ENCODE assay signal across 8 cellular contexts in genomic region chr3:128727485-128727884, GRCh38. TPM values are rescaled to one million over a fixed set of nuclear protein-coding genes. Genes with fewer than 3 reads are reported as not detected.
DNase-seq lines count a peak whose midpoint lies in the region; ATAC-seq and TF ChIP-seq lines count a peak whose summit lies in the region.

No MANE protein-coding gene starts in this region.

- no peaks in the 10 kb centered on the region for H3K27me3 Mint-ChIP-seq in activated T-cell treated with anti-CD3 and anti-CD28 coated beads, Interleukin-2, amount 50 U/mL, for 24 hours

- H3K36me3 Mint-ChIP-seq in activated T-cell treated with anti-CD3 and anti-CD28 coated beads, Interleukin-2, amount 50 U/mL, for 24 hours (ENCODE audit: low read depth): peaks cover 55% of the 10 kb centered on the region

- ATAC-seq in right lobe of liver: no peak

- intact Hi-C loops in right lobe of liver (cut with DNase I) (no loop called here), thyroid gland (cut with DNase I) (loop anchor here (10.0 kb wide), 1 partner anchor 67 kb away; no protein-coding TSS in a partner anchor)

- H3K27ac ChIP-seq in right lobe of liver (peak overlapping the region; percentile 97 to 99 (median 97)), thyroid gland (peak overlapping the region in 2 of 3 donors; percentile 97)

- in situ Hi-C loops in astrocyte of the cerebellum (cut with HindIII; ENCODE audit: low sequenced_read_pairs): no loop called here

- H3K4me3 ChIP-seq in astrocyte of the cerebellum (ENCODE audit: low read depth, low read length) (peak overlapping the region; percentile 99), right lobe of liver (peak overlapping the region; percentile 97 to 100 (median 99)), thyroid gland (replicated peaks in 1 of 3) (peak overlapping the region; percentile 49 to 100 (median 97))

- no peaks in the 10 kb centered on the region for H3K27me3 ChIP-seq in right lobe of liver
- H3K27me3 ChIP-seq in thyroid gland: no peaks in the 10 kb centered on the region

- H3K4me1 Mint-ChIP-seq in activated T-cell treated with anti-CD3 and anti-CD28 coated beads, Interleukin-2, amount 50 U/mL, for 24 hours (ENCODE audit: low read depth): peaks cover 67% of the 10 kb centered on the region

- H3K36me3 ChIP-seq in right lobe of liver (no peaks in the 10 kb centered on the region), thyroid gland (peaks cover 0 to 4% of the 10 kb centered on the region in 2 donors)

- H3K9me3 ChIP-seq in right lobe of liver: no peaks in the 10 kb centered on the region
- H3K9me3 ChIP-seq in thyroid gland: no peaks in the 10 kb centered on the region

- H3K4me3 Mint-ChIP-seq in activated T-cell treated with anti-CD3 and anti-CD28 coated beads, Interleukin-2, amount 50 U/mL, for 24 hours: peak overlapping the region; percentile 89

- TF ChIP-seq CTCF in astrocyte of the cerebellum (IDR thresholded peaks at IDR 0.05; ENCODE audit: low read depth, low read length, missing control alignments): no peak
- no peak for TF ChIP-seq CTCF in right lobe of liver (IDR thresholded peaks at IDR 0.05)
- TF ChIP-seq CTCF in thyroid gland (IDR thresholded peaks at IDR 0.05): no peak

- H3K27ac Mint-ChIP-seq in activated T-cell treated with anti-CD3 and anti-CD28 coated beads, Interleukin-2, amount 50 U/mL, for 24 hours: peak overlapping the region; percentile 91

- no peak for DNase-seq in activated T-cell treated with anti-CD3 and anti-CD28 coated beads, Interleukin-2, amount 50 U/mL, for 24 hours
- no peak for DNase-seq in activated T-cell treated with anti-CD3 and anti-CD28 coated beads, Interleukin-2, amount 50 U/mL, for 1 hour
- DNase-seq in astrocyte of the cerebellum (ENCODE audit: low read depth): no peak
- DNase-seq in right lobe of liver: no peak
- DNase-seq in thyroid gland: no peak
- no peak for DNase-seq in OCI-M1 (lab: John Stamatoyannopoulos, UW)
- DNase-seq in Ammon's horn (ENCODE audit: low spot score): no peak
- no peak for DNase-seq in NCI-H1105 (lab: John Stamatoyannopoulos, UW)

- 21% methylated on average over 6 of the region's 6 CpGs for WGBS in right lobe of liver (ENCODE audit: insufficient coverage, low coverage, low lambda C conversion rate, missing lambda C conversion rate)
- WGBS in thyroid gland, 2 donors: 21 to 43% methylated on average over 6 of the region's 6 CpGs

- no peaks in the 10 kb centered on the region for H3K9me3 Mint-ChIP-seq in activated T-cell treated with anti-CD3 and anti-CD28 coated beads, Interleukin-2, amount 50 U/mL, for 24 hours

- H3K4me1 ChIP-seq in right lobe of liver (peaks cover 0 to 44% (median 6%) of the 10 kb centered on the region in 4 donors), thyroid gland (peaks cover 37 to 48% of the 10 kb centered on the region in 2 donors)

- TF ChIP-seq POLR2A in right lobe of liver (IDR thresholded peaks at IDR 0.05) (no peak), thyroid gland (IDR thresholded peaks at IDR 0.05) (no peak)

RNA-seq across cellular contexts. Expression of gene RAB7A, which starts 1.5 kb away (rescaled TPM):
- total RNA-seq in right lobe of liver (100 to 1,000 TPM in 4 of 6 experiments, 10 to 100 TPM in 2; 84.0 to 145 (median 119) TPM), thyroid gland (100 to 1,000 TPM in 3 of 4 donors, 10 to 100 TPM in 1; 98.9 to 114 (median 110) TPM)
